Comparison of ENCODE assay signal across 8 cellular contexts in genomic region chr6:35260642-35261570, GRCh38. TPM values are rescaled to one million over a fixed set of nuclear protein-coding genes. Genes with fewer than 3 reads are reported as not detected.
A peak's percentile ranks its signal among the peaks of the same experiment; 100 is the strongest.
DNase-seq lines count a peak whose midpoint lies in the region; TF ChIP-seq lines count a peak whose summit lies in the region.

No MANE protein-coding gene starts in this region.

- H3K9me3 ChIP-seq in HEK293 (ENCODE audit: control insufficient read depth, insufficient read depth, low read depth, low read length) (no peaks in the 10 kb centered on the region), skeletal muscle tissue (ENCODE audit: control insufficient read depth in 3 of 3, low read length in 3 of 3) (no peaks in the 10 kb centered on the region)

- H3K4me3 ChIP-seq in HEK293 (ENCODE audit: low read depth, low read length) (no peak overlapping the region; the same call in none of the 2 replicates), foreskin fibroblast (ENCODE audit: low read depth in 1 of 2, low read length in 2 of 2) (peak overlapping the region; percentile 70 to 96), skeletal muscle tissue (ENCODE audit: low read length in 3 of 3) (peak overlapping the region; percentile 95 to 99 (median 96))

- no peaks in the 10 kb centered on the region for H3K27me3 ChIP-seq in skeletal muscle tissue (ENCODE audit: control insufficient read depth in 3 of 3, insufficient read depth in 3 of 3, low read length in 3 of 3)

- H3K36me3 ChIP-seq in HEK293 (ENCODE audit: control insufficient read depth in 2 of 2, insufficient read depth in 1 of 2, low read length in 2 of 2) (no peaks in the 10 kb centered on the region), skeletal muscle tissue (ENCODE audit: control insufficient read depth in 3 of 3, insufficient read depth in 3 of 3, low read length in 3 of 3) (no peaks in the 10 kb centered on the region)

- POLR2A ChIA-PET in HEK293 (lab: Yijun Ruan, JAX) = interaction anchor here (1.7 to 2.1 kb wide), 2 partner anchors 19 to 373 kb away, joined by 6 to 23 read pairs; partner anchors contain the start of gene TAF11

- H3K9ac ChIP-seq in skeletal muscle tissue (ENCODE audit: low read depth in 1 of 3, low read length in 3 of 3) = peak overlapping the region; percentile 90 to 92 (median 91)

- CTCF ChIA-PET in HEK293 (lab: Yijun Ruan, JAX) = interaction anchor here (0.9 to 1.3 kb wide), 5 partner anchors 13 to 188 kb away, joined by 3 to 4 read pairs (median 3); no protein-coding TSS in a partner anchor

- peak overlapping the region; percentile 85; the same call in 1 of the 2 replicates for H3K27ac ChIP-seq in HEK293 (ENCODE audit: extremely low read depth, low read depth, low read length)
- peak overlapping the region; percentile 88 for H3K27ac ChIP-seq in VCaP
- peak overlapping the region; percentile 97 for H3K27ac ChIP-seq in skeletal muscle tissue (ENCODE audit: low read depth, low read length)

- H3K4me1 ChIP-seq in HEK293 (ENCODE audit: control insufficient read depth, insufficient read depth, low read length) (peaks cover 3% of the 10 kb centered on the region; the same call in 1 of the 2 replicates), skeletal muscle tissue (ENCODE audit: control insufficient read depth in 3 of 3, insufficient read depth in 3 of 3, low read length in 3 of 3) (peaks cover 41 to 54% (median 41%) of the 10 kb centered on the region in 3 donors)

- DNase-seq in foreskin fibroblast (peak in 1 of 2 donors; percentile 36), NCI-H1417 treated with DMSO at 0.1 percent for 48 hours (lab: John Stamatoyannopoulos, UW) (no peak), iPS-NIHi7 (ENCODE audit: extremely low spot score) (no peak), NCI-H2196 treated with DMSO at 0.1 percent for 48 hours (lab: John Stamatoyannopoulos, UW; ENCODE audit: unreplicated experiment) (no peak), H4 (ENCODE audit: low spot score) (no peak)

- TF ChIP-seq CTCF in HEK293 (tag by site-specific recombination; IDR thresholded peaks at IDR 0.05) = no peak
- TF ChIP-seq CTCF in VCaP (conservative IDR thresholded peaks at IDR 0.05) = no peak
- no peak for TF ChIP-seq CTCF in foreskin fibroblast (IDR thresholded peaks at IDR 0.05; ENCODE audit: low read depth, low read length)

TF ChIP-seq in HEK293, 187 proteins besides CTCF, POLR2A, EP300 and RAD21:
- peak; percentile 68 for TF ChIP-seq PRDM10 (tag by site-specific recombination; IDR thresholded peaks at IDR 0.05)
- peak; percentile 83 for TF ChIP-seq ZNF600 (tag by site-specific recombination; IDR thresholded peaks at IDR 0.05)
- TF ChIP-seq ZBTB17 (tag by site-specific recombination; IDR thresholded peaks at IDR 0.05) = 0 out of 2 replicates have a peak, but pooled peaks have one; percentile 33
- TF ChIP-seq ZNF140 (tag by site-specific recombination; IDR thresholded peaks at IDR 0.05) = no peak

RNA-seq across cellular contexts. Expression of gene ZNF76, which starts 1.4 kb away (rescaled TPM):
- 16.7 TPM for total RNA-seq in skeletal muscle tissue
- 6.7 and 7.2 TPM in 2 replicates for total RNA-seq in H4 (2014; rRNA removed; shearing (Covaris generic))

RNA-seq across cellular contexts. Expression of gene DEF6, which starts 36.7 kb away (rescaled TPM):
- total RNA-seq in skeletal muscle tissue = 5.2 TPM
- total RNA-seq in H4 (2014; rRNA removed; shearing (Covaris generic)) = 0.16 and 0.43 TPM in 2 replicates

RNA-seq across cellular contexts. Expression of gene SCUBE3, which starts 47.1 kb away (rescaled TPM):
- 0.52 TPM for total RNA-seq in skeletal muscle tissue
- total RNA-seq in H4 (2014; rRNA removed; shearing (Covaris generic)) = 0.02 TPM in 1 of 2 replicates, not detected in the other
